ENCODE assay signal across 10 cellular contexts in genomic region chr19:16372065-16372915, GRCh38. TPM values are rescaled to one million over a fixed set of nuclear protein-coding genes. Genes with fewer than 3 reads are reported as not detected.
DNase-seq lines count a peak whose midpoint lies in the region; ATAC-seq and TF ChIP-seq lines count a peak whose summit lies in the region.
"Had no signal": no experiment of that assay in that cellular context is flagged by ENCODE, and none has a peak within 500 bp of the region (broad histone marks: within the 10 kb centered on the region; RNA-seq: fewer than 3 reads in every experiment).

No MANE protein-coding gene starts in this region.

- no peaks in the 10 kb centered on the region for H3K9me3 ChIP-seq in colonic mucosa
- H3K9me3 ChIP-seq: A549 had no signal

- peak overlapping the region; percentile 56 for H3K4me3 Mint-ChIP-seq in stimulated activated naive CD8-positive, alpha-beta T cell treated with anti-CD3 and anti-CD28 coated beads, Interleukin-15, Interleukin-2, amounts not matched to agents 100 ng/mL and 50 ng/mL, for 24 hours
- H3K4me3 Mint-ChIP-seq: endodermal cell had no signal

- no peaks in the 10 kb centered on the region for H3K27me3 ChIP-seq in colonic mucosa

- peaks cover 1% of the 10 kb centered on the region for H3K4me1 Mint-ChIP-seq in stimulated activated naive CD8-positive, alpha-beta T cell treated with anti-CD3 and anti-CD28 coated beads, Interleukin-15, Interleukin-2, amounts not matched to agents 100 ng/mL and 50 ng/mL, for 24 hours (ENCODE audit: low read depth)

- no peak overlapping the region for H3K4me3 ChIP-seq in colonic mucosa
- H3K4me3 ChIP-seq: A549 had no signal

- peak overlapping the region; percentile 71 for H3K27ac ChIP-seq in colonic mucosa
- H3K27ac ChIP-seq: A549 had no signal

- H3K36me3 Mint-ChIP-seq in stimulated activated naive CD8-positive, alpha-beta T cell treated with anti-CD3 and anti-CD28 coated beads, Interleukin-15, Interleukin-2, amounts not matched to agents 100 ng/mL and 50 ng/mL, for 24 hours (ENCODE audit: low read depth): peaks cover 24% of the 10 kb centered on the region

- intact Hi-C loops in colonic mucosa (cut with DNase I): no loop called here

- H3K27ac Mint-ChIP-seq in stimulated activated naive CD8-positive, alpha-beta T cell treated with anti-CD3 and anti-CD28 coated beads, Interleukin-15, Interleukin-2, amounts not matched to agents 100 ng/mL and 50 ng/mL, for 24 hours: peak overlapping the region; percentile 49

- peaks cover 11% of the 10 kb centered on the region for H3K27me3 Mint-ChIP-seq in stimulated activated naive CD8-positive, alpha-beta T cell treated with anti-CD3 and anti-CD28 coated beads, Interleukin-15, Interleukin-2, amounts not matched to agents 100 ng/mL and 50 ng/mL, for 24 hours

- TF ChIP-seq CTCF in colonic mucosa (IDR thresholded peaks at IDR 0.05): no peak

- no peaks in the 10 kb centered on the region for H3K36me3 ChIP-seq in colonic mucosa

- peak overlapping the region; percentile 40 to 66 for H3K9ac ChIP-seq in colonic mucosa (ENCODE audit: low read depth in 2 of 2, low read length in 2 of 2)

- H3K9me3 Mint-ChIP-seq in stimulated activated naive CD8-positive, alpha-beta T cell treated with anti-CD3 and anti-CD28 coated beads, Interleukin-15, Interleukin-2, amounts not matched to agents 100 ng/mL and 50 ng/mL, for 24 hours: no peaks in the 10 kb centered on the region
- H3K9me3 Mint-ChIP-seq: endodermal cell had no signal

- peak; percentile 2 for ATAC-seq in HG03097 (IDR thresholded peaks at IDR 0.05; ENCODE audit: low FRiP score, unreplicated experiment)
- ATAC-seq: A549 had no signal

- DNase-seq in activated T-cell treated with anti-CD3 and anti-CD28 coated beads, Interleukin-2, amount 50 U/mL, for 1 hour: peak; percentile 22
- no peak for DNase-seq in activated T-cell treated with anti-CD3 and anti-CD28 coated beads, Interleukin-2, amount 50 U/mL, for 48 hours
- DNase-seq in colonic mucosa: no peak
- DNase-seq in cerebellar nuclear complex (lab: John Stamatoyannopoulos, UW): no peak
- DNase-seq in germinal center (ENCODE audit: low spot score): no peak
- DNase-seq in DMS53 (lab: John Stamatoyannopoulos, UW): no peak
- DNase-seq: endodermal cell had no signal

- H3K4me1 ChIP-seq in colonic mucosa: peaks cover 15% of the 10 kb centered on the region

RNA-seq across cellular contexts. Expression of gene KLF2, which starts 47.7 kb away (rescaled TPM):
- total RNA-seq in colonic mucosa: 10 to 100 TPM; 12.9 to 18.7 TPM
